In genomic region chr16:30054959-30055553, GRCh38 we compare ENCODE assay signal across 9 cellular contexts. TPM values are rescaled to one million over a fixed set of nuclear protein-coding genes. Genes with fewer than 3 reads are reported as not detected.
DNase-seq lines count a peak whose midpoint lies in the region; ATAC-seq and TF ChIP-seq lines count a peak whose summit lies in the region.
"Had no signal": no experiment of that assay in that cellular context is flagged by ENCODE, and none has a peak within 500 bp of the region (broad histone marks: within the 10 kb centered on the region; RNA-seq: fewer than 3 reads in every experiment).

No MANE protein-coding gene starts in this region.

- WGBS in endodermal cell (ENCODE audit: insufficient coverage in 1 of 2, insufficient read length in 1 of 2), 2 experiments, result 30 to 35% methylated on average over 9 to 10 of the region's 10 CpGs

- H3K4me1 Mint-ChIP-seq in HFFc6 (ENCODE audit: low read depth) (peaks cover 36% of the 10 kb centered on the region), endodermal cell (peaks cover 4% of the 10 kb centered on the region)

- H3K9me3 Mint-ChIP-seq in HFFc6 (no peaks in the 10 kb centered on the region), endodermal cell (no peaks in the 10 kb centered on the region)

- peaks cover 2% of the 10 kb centered on the region for H3K27me3 Mint-ChIP-seq in HFFc6 (ENCODE audit: insufficient read depth)
- peaks cover 10% of the 10 kb centered on the region for H3K27me3 Mint-ChIP-seq in endodermal cell (ENCODE audit: insufficient read depth)

- H3K9me3 ChIP-seq in BE2C (no peaks in the 10 kb centered on the region), endodermal cell (ENCODE audit: control insufficient read depth, low read length) (no peaks in the 10 kb centered on the region)

- peaks cover 9% of the 10 kb centered on the region; the same call in 1 of the 2 replicates for H3K36me3 Mint-ChIP-seq in HFFc6 (ENCODE audit: low read depth)
- H3K36me3 Mint-ChIP-seq in endodermal cell (ENCODE audit: low read depth), result peaks cover 3% of the 10 kb centered on the region

- ATAC-seq in activated CD4-positive, CD25-positive, alpha-beta regulatory T cell treated with anti-CD3 and anti-CD28 coated beads, Interleukin-2, amount 50 U/mL, for 24 hours, result peak; percentile 68 to 72
- ATAC-seq in GM21381 (IDR thresholded peaks at IDR 0.05; ENCODE audit: unreplicated experiment), result no peak

- no peak overlapping the region for H3K9ac ChIP-seq in endodermal cell (ENCODE audit: extremely low read depth, low read length, poor library complexity, severe bottlenecking)

- peak overlapping the region; percentile 90 for H3K4me3 Mint-ChIP-seq in HFFc6
- H3K4me3 Mint-ChIP-seq in endodermal cell, result peak overlapping the region; percentile 72

- no peaks in the 10 kb centered on the region for H3K27me3 ChIP-seq in BE2C
- no peaks in the 10 kb centered on the region for H3K27me3 ChIP-seq in endodermal cell (ENCODE audit: control insufficient read depth, insufficient read depth, low read length, poor library complexity, severe bottlenecking)

- peak; percentile 52 for DNase-seq in BE2C
- no peak for DNase-seq in HFFc6
- peak; percentile 95 for DNase-seq in endodermal cell
- DNase-seq in retina, result peak; percentile 55
- DNase-seq in NCI-H1417 treated with DMSO at 0.1 percent for 48 hours (lab: John Stamatoyannopoulos, UW), result no peak
- no peak for DNase-seq in globus pallidus (ENCODE audit: low spot score)

- peak; percentile 65 for TF ChIP-seq CTCF in BE2C (IDR thresholded peaks at IDR 0.05; ENCODE audit: low read depth, low read length)
- TF ChIP-seq CTCF in HFFc6 (IDR thresholded peaks at IDR 0.05), result peak; percentile 63
- TF ChIP-seq CTCF in endodermal cell (conservative IDR thresholded peaks at IDR 0.05), result peak; percentile 84

- H3K4me3 ChIP-seq in BE2C (ENCODE audit: low read depth, low read length) (no peak overlapping the region), endodermal cell (ENCODE audit: low read length) (no peak overlapping the region)

- no peak overlapping the region for H3K27ac ChIP-seq in endodermal cell (ENCODE audit: low read depth, low read length)

- H3K27ac Mint-ChIP-seq in HFFc6 (peak overlapping the region; percentile 81), endodermal cell (no peak overlapping the region)

- H3K36me3 ChIP-seq in BE2C (no peaks in the 10 kb centered on the region), endodermal cell (ENCODE audit: control insufficient read depth, insufficient read depth, low read length) (peaks cover 3% of the 10 kb centered on the region)

- H3K4me1 ChIP-seq in BE2C (peaks cover 3% of the 10 kb centered on the region; the same call in 1 of the 2 replicates), endodermal cell (ENCODE audit: control insufficient read depth, insufficient read depth, low read length) (no peaks in the 10 kb centered on the region)

RNA-seq across cellular contexts. Expression of gene ALDOA, which starts 10.5 kb away (rescaled TPM):
- 2,114 TPM for polyA plus RNA-seq in BE2C (2012; ENCODE audit: insufficient read depth, insufficient read length, low read depth)
- 1,000 to 10,000 TPM; 1,621 to 1,937 (median 1,752) TPM for total RNA-seq in HFFc6 (2021; fragmentation: NEBNext Ultra II Directional; extraction: Animal tissue kit (Norgen Biotek cat#: 25700))
- 100 to 1,000 TPM; 645 to 652 TPM for total RNA-seq in endodermal cell
- 715 TPM for polyA plus RNA-seq in endodermal cell (2013, experiment 1 of 2)
- 666 TPM for polyA plus RNA-seq in endodermal cell (2013, experiment 2 of 2)

RNA-seq across cellular contexts. Expression of gene PPP4C, which starts 20.7 kb away (rescaled TPM):
- polyA plus RNA-seq in BE2C (2012; ENCODE audit: insufficient read depth, insufficient read length, low read depth), result 317 TPM
- 100 to 1,000 TPM; 111 to 135 (median 123) TPM for total RNA-seq in HFFc6 (2021; fragmentation: NEBNext Ultra II Directional; extraction: Animal tissue kit (Norgen Biotek cat#: 25700))
- total RNA-seq in endodermal cell, result 100 to 1,000 TPM; 150 to 151 TPM
- polyA plus RNA-seq in endodermal cell (2013, experiment 1 of 2), result 140 TPM
- polyA plus RNA-seq in endodermal cell (2013, experiment 2 of 2), result 132 TPM

RNA-seq across cellular contexts. Expression of gene TLCD3B, which starts 24.0 kb away (rescaled TPM):
- 196 TPM for polyA plus RNA-seq in BE2C (2012; ENCODE audit: insufficient read depth, insufficient read length, low read depth)
- under 1 TPM in 4 of 6 experiments, not detected in 2; 0.28 to 0.39 (median 0.33) TPM for total RNA-seq in HFFc6 (2021; fragmentation: NEBNext Ultra II Directional; extraction: Animal tissue kit (Norgen Biotek cat#: 25700))
- total RNA-seq in endodermal cell, result 1 to 10 TPM; 3.3 to 3.5 TPM
- polyA plus RNA-seq in endodermal cell (2013, experiment 1 of 2), result 18.2 TPM
- polyA plus RNA-seq in endodermal cell (2013, experiment 2 of 2), result 15.3 TPM

RNA-seq across cellular contexts. Expression of gene C16orf92, which starts 32.1 kb away (rescaled TPM):
- polyA plus RNA-seq in BE2C (2012; ENCODE audit: insufficient read depth, insufficient read length, low read depth), result 4.3 TPM
- not detected for total RNA-seq in HFFc6 (2021; fragmentation: NEBNext Ultra II Directional; extraction: Animal tissue kit (Norgen Biotek cat#: 25700))
- not detected for total RNA-seq in endodermal cell
- not detected for polyA plus RNA-seq in endodermal cell (2013, experiment 1 of 2)
- not detected for polyA plus RNA-seq in endodermal cell (2013, experiment 2 of 2)
- polyA plus RNA-seq: esophagus had no signal

RNA-seq across cellular contexts. Expression of gene TBX6, which starts 36.7 kb away (rescaled TPM):
- polyA plus RNA-seq in BE2C (2012; ENCODE audit: insufficient read depth, insufficient read length, low read depth), result 2.1 TPM
- under 1 TPM; 0.16 to 0.33 (median 0.26) TPM for total RNA-seq in HFFc6 (2021; fragmentation: NEBNext Ultra II Directional; extraction: Animal tissue kit (Norgen Biotek cat#: 25700))
- 1 to 10 TPM; 3.0 to 6.3 TPM for total RNA-seq in endodermal cell
- 3.4 TPM for polyA plus RNA-seq in endodermal cell (2013, experiment 1 of 2)
- polyA plus RNA-seq in endodermal cell (2013, experiment 2 of 2), result 3.1 TPM

Comparison
In these comparisons a context has a peak if more than half of its experiments do, and no peak if none do; other contexts are left out.
1. DNase-seq: peak in BE2C (single experiment), endodermal cell (single experiment) and retina (single experiment); none in HFFc6 (single experiment), NCI-H1417 treated with DMSO at 0.1 percent for 48 hours (single experiment) and globus pallidus (single experiment).
2. Peak in every context shown above with its lines, with median percentiles within 50 percentile points of each other: CTCF ChIP-seq.